Comparison of ENCODE assay signal across 1 cellular context in the genomic region with DNA sequence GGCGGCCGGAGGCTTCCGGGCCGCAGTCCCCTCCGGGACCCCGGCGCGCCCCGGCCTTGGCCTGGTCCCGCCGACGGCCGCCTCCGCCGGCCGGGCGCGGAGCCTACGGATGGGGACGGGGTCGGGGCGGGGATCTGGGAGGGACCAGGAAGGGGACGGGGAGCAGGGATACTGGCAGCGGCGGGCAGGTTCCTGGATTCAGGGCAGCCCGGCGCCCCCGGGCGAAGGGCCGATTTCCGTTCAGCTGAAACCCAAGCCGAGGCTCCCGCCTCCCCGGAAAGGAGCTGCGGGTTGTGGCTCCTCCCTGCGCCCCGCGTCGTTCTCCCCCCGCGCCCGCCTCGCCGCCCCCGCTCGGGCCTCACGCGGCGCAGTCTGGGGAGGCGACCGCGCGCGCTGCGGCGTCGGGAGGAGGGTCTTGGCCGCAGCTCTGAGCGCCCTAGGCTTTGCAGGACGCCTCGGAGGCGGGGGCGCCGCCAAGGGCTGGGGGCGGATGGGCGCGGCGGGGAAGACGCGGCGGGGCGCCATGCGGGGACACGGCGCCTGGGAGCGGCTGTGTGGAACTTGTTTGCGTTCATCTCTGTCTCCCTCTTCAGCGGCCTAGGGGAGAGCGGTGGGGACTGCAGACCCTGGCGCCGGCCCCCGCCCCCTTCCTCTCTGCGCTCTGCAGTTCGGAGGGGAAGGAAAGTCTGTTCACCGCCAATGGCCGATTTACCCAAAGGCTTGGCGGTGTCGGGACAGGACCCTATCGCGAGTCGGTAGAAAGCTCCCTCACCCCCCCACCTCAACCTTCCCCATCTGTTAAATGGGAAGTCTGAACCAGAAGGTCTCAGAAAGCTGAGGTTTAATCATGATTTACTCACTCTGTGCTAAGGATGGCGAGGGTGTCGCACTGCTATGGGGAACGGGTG.
TF ChIP-seq lines count a peak whose summit lies in the region.

No MANE protein-coding gene starts in this region.

TF ChIP-seq in HepG2, 621 proteins besides CTCF, POLR2A, EP300 and RAD21 (continued from another document and continues in another):
- no peak for TF ChIP-seq CENPX (CRISPR knock-in tag; IDR thresholded peaks at IDR 0.05)
- TF ChIP-seq, protein P1, sequence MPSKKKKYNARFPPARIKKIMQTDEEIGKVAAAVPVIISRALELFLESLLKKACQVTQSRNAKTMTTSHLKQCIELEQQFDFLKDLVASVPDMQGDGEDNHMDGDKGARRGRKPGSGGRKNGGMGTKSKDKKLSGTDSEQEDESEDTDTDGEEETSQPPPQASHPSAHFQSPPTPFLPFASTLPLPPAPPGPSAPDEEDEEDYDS (CRISPR knock-in tag; IDR thresholded peaks at IDR 0.05), result no peak
- peak; percentile 44; the same call in 1 of the 2 replicates for TF ChIP-seq ZFP82 (CRISPR knock-in tag; IDR thresholded peaks at IDR 0.05; ENCODE audit: borderline replicate concordance)
- TF ChIP-seq ZEB1 (IDR thresholded peaks at IDR 0.05; ENCODE audit: insufficient replicate concordance, low read depth), result no peak
- TF ChIP-seq, protein P2, sequence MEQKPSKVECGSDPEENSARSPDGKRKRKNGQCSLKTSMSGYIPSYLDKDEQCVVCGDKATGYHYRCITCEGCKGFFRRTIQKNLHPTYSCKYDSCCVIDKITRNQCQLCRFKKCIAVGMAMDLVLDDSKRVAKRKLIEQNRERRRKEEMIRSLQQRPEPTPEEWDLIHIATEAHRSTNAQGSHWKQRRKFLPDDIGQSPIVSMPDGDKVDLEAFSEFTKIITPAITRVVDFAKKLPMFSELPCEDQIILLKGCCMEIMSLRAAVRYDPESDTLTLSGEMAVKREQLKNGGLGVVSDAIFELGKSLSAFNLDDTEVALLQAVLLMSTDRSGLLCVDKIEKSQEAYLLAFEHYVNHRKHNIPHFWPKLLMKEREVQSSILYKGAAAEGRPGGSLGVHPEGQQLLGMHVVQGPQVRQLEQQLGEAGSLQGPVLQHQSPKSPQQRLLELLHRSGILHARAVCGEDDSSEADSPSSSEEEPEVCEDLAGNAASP (CRISPR knock-in tag; IDR thresholded peaks at IDR 0.05; ENCODE audit: borderline replicate concordance), result no peak
- no peak for TF ChIP-seq KLF13 (CRISPR knock-in tag; IDR thresholded peaks at IDR 0.05)
- TF ChIP-seq, protein P3, sequence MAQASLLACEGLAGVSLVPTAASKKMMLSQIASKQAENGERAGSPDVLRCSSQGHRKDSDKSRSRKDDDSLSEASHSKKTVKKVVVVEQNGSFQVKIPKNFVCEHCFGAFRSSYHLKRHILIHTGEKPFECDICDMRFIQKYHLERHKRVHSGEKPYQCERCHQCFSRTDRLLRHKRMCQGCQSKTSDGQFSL (CRISPR knock-in tag; IDR thresholded peaks at IDR 0.05), result no peak
- no peak for TF ChIP-seq ZNF296 (CRISPR knock-in tag; conservative IDR thresholded peaks at IDR 0.05)
- no peak for TF ChIP-seq ZNF788 (CRISPR knock-in tag; IDR thresholded peaks at IDR 0.05; ENCODE audit: borderline replicate concordance)
- TF ChIP-seq ZNF44 (CRISPR knock-in tag; IDR thresholded peaks at IDR 0.05), result no peak
- no peak for TF ChIP-seq SUZ12 (IDR thresholded peaks at IDR 0.05; ENCODE audit: low read depth, low read length)
- TF ChIP-seq ZNF577 (CRISPR knock-in tag; IDR thresholded peaks at IDR 0.05; ENCODE audit: borderline replicate concordance, low read depth), result no peak
- peak; percentile 76 for TF ChIP-seq HNRNPK (IDR thresholded peaks at IDR 0.05; ENCODE audit: low read depth, low read length, poor library complexity, severe bottlenecking)
- no peak; the same call in 1 of the 2 replicates for TF ChIP-seq ZNF333 (CRISPR knock-in tag; IDR thresholded peaks at IDR 0.05; ENCODE audit: borderline replicate concordance)
- TF ChIP-seq RNF2 (conservative IDR thresholded peaks at IDR 0.05; ENCODE audit: low read depth), result no peak
- TF ChIP-seq ZNF354B (CRISPR knock-in tag; IDR thresholded peaks at IDR 0.05), result 0 out of 2 replicates have a peak, but pooled peaks have one; percentile 78
- TF ChIP-seq, protein P4, sequence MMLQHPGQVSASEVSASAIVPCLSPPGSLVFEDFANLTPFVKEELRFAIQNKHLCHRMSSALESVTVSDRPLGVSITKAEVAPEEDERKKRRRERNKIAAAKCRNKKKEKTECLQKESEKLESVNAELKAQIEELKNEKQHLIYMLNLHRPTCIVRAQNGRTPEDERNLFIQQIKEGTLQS (CRISPR knock-in tag; IDR thresholded peaks at IDR 0.05), result no peak; the same call in 1 of the 2 replicates
- TF ChIP-seq IRF2 (CRISPR knock-in tag; IDR thresholded peaks at IDR 0.05), result peak; percentile 15; the same call in 1 of the 2 replicates
- peak; percentile 85 for TF ChIP-seq ZNF263 (CRISPR knock-in tag; IDR thresholded peaks at IDR 0.05)
- no peak for TF ChIP-seq BRCA1 (CRISPR knock-in tag; IDR thresholded peaks at IDR 0.05)
- TF ChIP-seq, protein P5, sequence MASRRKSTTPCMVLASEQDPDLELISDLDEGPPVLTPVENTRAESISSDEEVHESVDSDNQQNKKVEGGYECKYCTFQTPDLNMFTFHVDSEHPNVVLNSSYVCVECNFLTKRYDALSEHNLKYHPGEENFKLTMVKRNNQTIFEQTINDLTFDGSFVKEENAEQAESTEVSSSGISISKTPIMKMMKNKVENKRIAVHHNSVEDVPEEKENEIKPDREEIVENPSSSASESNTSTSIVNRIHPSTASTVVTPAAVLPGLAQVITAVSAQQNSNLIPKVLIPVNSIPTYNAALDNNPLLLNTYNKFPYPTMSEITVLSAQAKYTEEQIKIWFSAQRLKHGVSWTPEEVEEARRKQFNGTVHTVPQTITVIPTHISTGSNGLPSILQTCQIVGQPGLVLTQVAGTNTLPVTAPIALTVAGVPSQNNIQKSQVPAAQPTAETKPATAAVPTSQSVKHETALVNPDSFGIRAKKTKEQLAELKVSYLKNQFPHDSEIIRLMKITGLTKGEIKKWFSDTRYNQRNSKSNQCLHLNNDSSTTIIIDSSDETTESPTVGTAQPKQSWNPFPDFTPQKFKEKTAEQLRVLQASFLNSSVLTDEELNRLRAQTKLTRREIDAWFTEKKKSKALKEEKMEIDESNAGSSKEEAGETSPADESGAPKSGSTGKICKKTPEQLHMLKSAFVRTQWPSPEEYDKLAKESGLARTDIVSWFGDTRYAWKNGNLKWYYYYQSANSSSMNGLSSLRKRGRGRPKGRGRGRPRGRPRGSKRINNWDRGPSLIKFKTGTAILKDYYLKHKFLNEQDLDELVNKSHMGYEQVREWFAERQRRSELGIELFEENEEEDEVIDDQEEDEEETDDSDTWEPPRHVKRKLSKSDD (CRISPR knock-in tag; IDR thresholded peaks at IDR 0.05; ENCODE audit: low read depth), result peak; percentile 73; the same call in 1 of the 2 replicates
- no peak for TF ChIP-seq RBM39 (IDR thresholded peaks at IDR 0.05; ENCODE audit: low read depth, low read length, poor library complexity, severe bottlenecking)
- no peak for TF ChIP-seq CHCHD3 (CRISPR knock-in tag; IDR thresholded peaks at IDR 0.05)
- TF ChIP-seq TAF1 (CRISPR knock-in tag; IDR thresholded peaks at IDR 0.05), result no peak
- 0 out of 2 replicates have a peak, but pooled peaks have one; percentile 38 for TF ChIP-seq NKX3-1 (CRISPR knock-in tag; IDR thresholded peaks at IDR 0.05)
- TF ChIP-seq, protein P6, sequence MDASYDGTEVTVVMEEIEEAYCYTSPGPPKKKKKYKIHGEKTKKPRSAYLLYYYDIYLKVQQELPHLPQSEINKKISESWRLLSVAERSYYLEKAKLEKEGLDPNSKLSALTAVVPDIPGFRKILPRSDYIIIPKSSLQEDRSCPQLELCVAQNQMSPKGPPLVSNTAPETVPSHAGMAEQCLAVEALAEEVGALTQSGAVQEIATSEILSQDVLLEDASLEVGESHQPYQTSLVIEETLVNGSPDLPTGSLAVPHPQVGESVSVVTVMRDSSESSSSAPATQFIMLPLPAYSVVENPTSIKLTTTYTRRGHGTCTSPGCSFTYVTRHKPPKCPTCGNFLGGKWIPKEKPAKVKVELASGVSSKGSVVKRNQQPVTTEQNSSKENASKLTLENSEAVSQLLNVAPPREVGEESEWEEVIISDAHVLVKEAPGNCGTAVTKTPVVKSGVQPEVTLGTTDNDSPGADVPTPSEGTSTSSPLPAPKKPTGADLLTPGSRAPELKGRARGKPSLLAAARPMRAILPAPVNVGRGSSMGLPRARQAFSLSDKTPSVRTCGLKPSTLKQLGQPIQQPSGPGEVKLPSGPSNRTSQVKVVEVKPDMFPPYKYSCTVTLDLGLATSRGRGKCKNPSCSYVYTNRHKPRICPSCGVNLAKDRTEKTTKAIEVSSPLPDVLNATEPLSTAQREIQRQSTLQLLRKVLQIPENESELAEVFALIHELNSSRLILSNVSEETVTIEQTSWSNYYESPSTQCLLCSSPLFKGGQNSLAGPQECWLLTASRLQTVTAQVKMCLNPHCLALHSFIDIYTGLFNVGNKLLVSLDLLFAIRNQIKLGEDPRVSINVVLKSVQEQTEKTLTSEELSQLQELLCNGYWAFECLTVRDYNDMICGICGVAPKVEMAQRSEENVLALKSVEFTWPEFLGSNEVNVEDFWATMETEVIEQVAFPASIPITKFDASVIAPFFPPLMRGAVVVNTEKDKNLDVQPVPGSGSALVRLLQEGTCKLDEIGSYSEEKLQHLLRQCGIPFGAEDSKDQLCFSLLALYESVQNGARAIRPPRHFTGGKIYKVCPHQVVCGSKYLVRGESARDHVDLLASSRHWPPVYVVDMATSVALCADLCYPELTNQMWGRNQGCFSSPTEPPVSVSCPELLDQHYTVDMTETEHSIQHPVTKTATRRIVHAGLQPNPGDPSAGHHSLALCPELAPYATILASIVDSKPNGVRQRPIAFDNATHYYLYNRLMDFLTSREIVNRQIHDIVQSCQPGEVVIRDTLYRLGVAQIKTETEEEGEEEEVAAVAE (CRISPR knock-in tag; IDR thresholded peaks at IDR 0.05; ENCODE audit: borderline replicate concordance), result 0 out of 2 replicates have a peak, but pooled peaks have one; percentile 26
- TF ChIP-seq ZNF3 (CRISPR knock-in tag; IDR thresholded peaks at IDR 0.05), result no peak
- no peak for TF ChIP-seq KLF9 (CRISPR knock-in tag; IDR thresholded peaks at IDR 0.05; ENCODE audit: low read depth)
- TF ChIP-seq ZNF143 (CRISPR knock-in tag; IDR thresholded peaks at IDR 0.05), result no peak
- no peak; the same call in 1 of the 2 replicates for TF ChIP-seq EED (CRISPR knock-in tag; IDR thresholded peaks at IDR 0.05)
- TF ChIP-seq IRX3 (CRISPR knock-in tag; IDR thresholded peaks at IDR 0.05; ENCODE audit: borderline replicate concordance, low read depth), result peak; percentile 75; the same call in 1 of the 2 replicates
- no peak for TF ChIP-seq ZNF841 (CRISPR knock-in tag; IDR thresholded peaks at IDR 0.05; ENCODE audit: borderline replicate concordance)
- TF ChIP-seq, protein P7, sequence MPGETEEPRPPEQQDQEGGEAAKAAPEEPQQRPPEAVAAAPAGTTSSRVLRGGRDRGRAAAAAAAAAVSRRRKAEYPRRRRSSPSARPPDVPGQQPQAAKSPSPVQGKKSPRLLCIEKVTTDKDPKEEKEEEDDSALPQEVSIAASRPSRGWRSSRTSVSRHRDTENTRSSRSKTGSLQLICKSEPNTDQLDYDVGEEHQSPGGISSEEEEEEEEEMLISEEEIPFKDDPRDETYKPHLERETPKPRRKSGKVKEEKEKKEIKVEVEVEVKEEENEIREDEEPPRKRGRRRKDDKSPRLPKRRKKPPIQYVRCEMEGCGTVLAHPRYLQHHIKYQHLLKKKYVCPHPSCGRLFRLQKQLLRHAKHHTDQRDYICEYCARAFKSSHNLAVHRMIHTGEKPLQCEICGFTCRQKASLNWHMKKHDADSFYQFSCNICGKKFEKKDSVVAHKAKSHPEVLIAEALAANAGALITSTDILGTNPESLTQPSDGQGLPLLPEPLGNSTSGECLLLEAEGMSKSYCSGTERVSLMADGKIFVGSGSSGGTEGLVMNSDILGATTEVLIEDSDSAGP (CRISPR knock-in tag; IDR thresholded peaks at IDR 0.05; ENCODE audit: borderline replicate concordance), result peak; percentile 2; the same call in 1 of the 2 replicates
- TF ChIP-seq NR2C2 (CRISPR knock-in tag; IDR thresholded peaks at IDR 0.05; ENCODE audit: borderline replicate concordance), result peak; percentile 15; the same call in 1 of the 2 replicates
- TF ChIP-seq BRD4 (CRISPR knock-in tag; IDR thresholded peaks at IDR 0.05), result no peak
- no peak for TF ChIP-seq SYNCRIP (IDR thresholded peaks at IDR 0.05; ENCODE audit: insufficient read depth, low read depth, low read length)
- TF ChIP-seq NFYC (CRISPR knock-in tag; IDR thresholded peaks at IDR 0.05), result no peak
